In genomic region chr11:33257160-33257896, GRCh38 we compare ENCODE assay signal across 1 cellular context.
A peak's percentile ranks its signal among the peaks of the same experiment; 100 is the strongest.
TF ChIP-seq lines count a peak whose summit lies in the region.

TSS of gene HIPK3 (plus strand) at chr11:33257381.

TF ChIP-seq in HepG2, 621 proteins besides CTCF, POLR2A, EP300 and RAD21 (continued from another document and continues in another):
- TF ChIP-seq, protein P1, sequence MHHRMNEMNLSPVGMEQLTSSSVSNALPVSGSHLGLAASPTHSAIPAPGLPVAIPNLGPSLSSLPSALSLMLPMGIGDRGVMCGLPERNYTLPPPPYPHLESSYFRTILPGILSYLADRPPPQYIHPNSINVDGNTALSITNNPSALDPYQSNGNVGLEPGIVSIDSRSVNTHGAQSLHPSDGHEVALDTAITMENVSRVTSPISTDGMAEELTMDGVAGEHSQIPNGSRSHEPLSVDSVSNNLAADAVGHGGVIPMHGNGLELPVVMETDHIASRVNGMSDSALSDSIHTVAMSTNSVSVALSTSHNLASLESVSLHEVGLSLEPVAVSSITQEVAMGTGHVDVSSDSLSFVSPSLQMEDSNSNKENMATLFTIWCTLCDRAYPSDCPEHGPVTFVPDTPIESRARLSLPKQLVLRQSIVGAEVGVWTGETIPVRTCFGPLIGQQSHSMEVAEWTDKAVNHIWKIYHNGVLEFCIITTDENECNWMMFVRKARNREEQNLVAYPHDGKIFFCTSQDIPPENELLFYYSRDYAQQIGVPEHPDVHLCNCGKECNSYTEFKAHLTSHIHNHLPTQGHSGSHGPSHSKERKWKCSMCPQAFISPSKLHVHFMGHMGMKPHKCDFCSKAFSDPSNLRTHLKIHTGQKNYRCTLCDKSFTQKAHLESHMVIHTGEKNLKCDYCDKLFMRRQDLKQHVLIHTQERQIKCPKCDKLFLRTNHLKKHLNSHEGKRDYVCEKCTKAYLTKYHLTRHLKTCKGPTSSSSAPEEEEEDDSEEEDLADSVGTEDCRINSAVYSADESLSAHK (CRISPR knock-in tag; IDR thresholded peaks at IDR 0.05; ENCODE audit: borderline replicate concordance): no peak
- TF ChIP-seq RORA (CRISPR knock-in tag; IDR thresholded peaks at IDR 0.05): no peak
- TF ChIP-seq ZBTB1 (CRISPR knock-in tag; IDR thresholded peaks at IDR 0.05; ENCODE audit: borderline replicate concordance): no peak
- TF ChIP-seq FOXA3 (CRISPR knock-in tag; IDR thresholded peaks at IDR 0.05): no peak
- 0 out of 2 replicates have a peak, but pooled peaks have one; percentile 17 for TF ChIP-seq ZNF317 (CRISPR knock-in tag; IDR thresholded peaks at IDR 0.05)
- TF ChIP-seq ATM (IDR thresholded peaks at IDR 0.05; ENCODE audit: borderline replicate concordance): no peak
- no peak for TF ChIP-seq ARID5B (CRISPR knock-in tag; IDR thresholded peaks at IDR 0.05)
- no peak for TF ChIP-seq DNMT1 (CRISPR knock-in tag; IDR thresholded peaks at IDR 0.05)
- TF ChIP-seq ZNF614 (CRISPR knock-in tag; IDR thresholded peaks at IDR 0.05; ENCODE audit: borderline replicate concordance): no peak
- no peak for TF ChIP-seq ZKSCAN1 (IDR thresholded peaks at IDR 0.05; ENCODE audit: low read length)
- no peak for TF ChIP-seq GFI1 (CRISPR knock-in tag; IDR thresholded peaks at IDR 0.05; ENCODE audit: borderline replicate concordance)
- 0 out of 2 replicates have a peak, but pooled peaks have one; percentile 15 for TF ChIP-seq GTF3A (CRISPR knock-in tag; conservative IDR thresholded peaks at IDR 0.05)
- TF ChIP-seq SNAPC4 (CRISPR knock-in tag; IDR thresholded peaks at IDR 0.05): 0 out of 2 replicates have a peak, but pooled peaks have one; percentile 2
- TF ChIP-seq, protein P2, sequence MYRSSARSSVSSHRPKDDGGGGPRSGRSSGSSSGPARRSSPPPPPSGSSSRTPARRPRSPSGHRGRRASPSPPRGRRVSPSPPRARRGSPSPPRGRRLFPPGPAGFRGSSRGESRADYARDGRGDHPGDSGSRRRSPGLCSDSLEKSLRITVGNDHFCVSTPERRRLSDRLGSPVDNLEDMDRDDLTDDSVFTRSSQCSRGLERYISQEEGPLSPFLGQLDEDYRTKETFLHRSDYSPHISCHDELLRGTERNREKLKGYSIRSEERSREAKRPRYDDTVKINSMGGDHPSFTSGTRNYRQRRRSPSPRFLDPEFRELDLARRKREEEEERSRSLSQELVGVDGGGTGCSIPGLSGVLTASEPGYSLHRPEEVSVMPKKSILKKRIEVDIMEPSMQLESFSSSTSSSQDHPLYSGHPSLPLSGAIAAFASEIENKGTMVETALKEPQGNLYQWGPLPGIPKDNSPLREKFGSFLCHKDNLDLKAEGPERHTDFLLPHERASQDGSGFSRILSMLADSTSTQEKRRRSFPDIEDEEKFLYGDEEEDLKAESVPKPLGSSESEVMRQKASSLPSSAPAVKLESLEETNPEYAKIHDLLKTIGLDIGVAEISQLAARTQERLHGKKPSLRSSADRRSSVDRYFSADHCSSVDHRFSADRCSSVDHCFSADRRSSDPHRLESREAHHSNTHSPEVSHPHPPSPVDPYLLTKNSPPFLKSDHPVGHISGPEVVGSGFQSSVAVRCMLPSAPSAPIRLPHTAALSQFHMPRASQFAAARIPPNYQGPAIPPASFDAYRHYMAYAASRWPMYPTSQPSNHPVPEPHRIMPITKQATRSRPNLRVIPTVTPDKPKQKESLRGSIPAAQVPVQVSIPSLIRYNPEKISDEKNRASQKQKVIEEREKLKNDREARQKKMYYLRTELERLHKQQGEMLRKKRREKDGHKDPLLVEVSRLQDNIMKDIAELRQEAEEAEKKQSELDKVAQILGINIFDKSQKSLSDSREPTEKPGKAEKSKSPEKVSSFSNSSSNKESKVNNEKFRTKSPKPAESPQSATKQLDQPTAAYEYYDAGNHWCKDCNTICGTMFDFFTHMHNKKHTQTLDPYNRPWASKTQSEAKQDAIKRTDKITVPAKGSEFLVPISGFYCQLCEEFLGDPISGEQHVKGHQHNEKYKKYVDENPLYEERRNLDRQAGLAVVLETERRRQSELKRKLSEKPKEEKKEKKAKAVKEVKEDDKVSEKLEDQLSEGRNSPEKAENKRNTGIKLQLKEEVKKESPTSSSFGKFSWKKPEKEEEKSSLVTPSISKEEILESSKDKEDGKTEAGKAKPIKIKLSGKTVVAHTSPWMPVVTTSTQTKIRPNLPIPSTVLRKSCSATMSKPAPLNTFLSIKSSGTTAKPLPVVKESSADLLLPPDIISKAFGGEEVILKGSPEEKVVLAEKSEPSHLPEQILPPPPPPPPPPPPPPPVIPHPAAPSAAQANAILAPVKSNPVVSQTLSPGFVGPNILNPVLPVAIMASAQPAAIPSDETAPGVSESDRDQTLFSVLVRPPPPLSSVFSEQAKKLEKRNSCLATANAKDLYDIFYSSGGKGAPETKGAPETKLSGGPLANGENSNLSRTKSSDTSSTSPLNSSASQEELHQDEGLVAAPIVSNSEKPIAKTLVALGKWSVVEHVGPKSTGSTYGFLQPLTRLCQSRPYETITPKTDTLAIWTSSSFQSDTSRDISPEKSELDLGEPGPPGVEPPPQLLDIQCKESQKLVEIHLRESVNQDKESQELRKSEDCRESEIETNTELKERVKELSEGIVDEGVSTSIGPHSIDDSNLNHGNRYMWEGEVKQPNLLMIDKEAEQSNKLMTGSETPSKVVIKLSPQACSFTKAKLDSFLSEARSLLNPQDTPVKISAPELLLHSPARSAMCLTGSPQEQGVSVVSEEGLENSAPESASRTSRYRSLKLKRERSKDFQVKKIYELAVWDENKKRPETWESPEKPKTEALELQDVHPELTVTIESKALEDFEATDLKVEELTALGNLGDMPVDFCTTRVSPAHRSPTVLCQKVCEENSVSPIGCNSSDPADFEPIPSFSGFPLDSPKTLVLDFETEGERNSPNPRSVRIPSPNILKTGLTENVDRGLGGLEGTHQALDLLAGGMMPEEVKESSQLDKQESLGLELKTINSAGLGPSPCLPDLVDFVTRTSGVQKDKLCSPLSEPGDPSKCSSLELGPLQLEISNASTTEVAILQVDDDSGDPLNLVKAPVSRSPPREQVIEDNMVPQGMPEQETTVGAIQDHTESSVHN (CRISPR knock-in tag; IDR thresholded peaks at IDR 0.05): 0 out of 2 replicates have a peak, but pooled peaks have one; percentile 39
- TF ChIP-seq ZSCAN12 (CRISPR knock-in tag; IDR thresholded peaks at IDR 0.05): peak; percentile 32; the same call in 1 of the 2 replicates
- peak; percentile 27; the same call in 1 of the 2 replicates for TF ChIP-seq FOXO1 (CRISPR knock-in tag; IDR thresholded peaks at IDR 0.05)
- peak; percentile 49; the same call in 1 of the 2 replicates for TF ChIP-seq ARID4A (CRISPR knock-in tag; IDR thresholded peaks at IDR 0.05; ENCODE audit: borderline replicate concordance)
- peak; percentile 81; the same call in 1 of the 2 replicates for TF ChIP-seq ZNF138 (CRISPR knock-in tag; IDR thresholded peaks at IDR 0.05; ENCODE audit: low read depth)
- peak; percentile 42; the same call in 1 of the 2 replicates for TF ChIP-seq CAMTA2 (CRISPR knock-in tag; IDR thresholded peaks at IDR 0.05; ENCODE audit: borderline replicate concordance)
- TF ChIP-seq DNMT3B (CRISPR knock-in tag; conservative IDR thresholded peaks at IDR 0.05): no peak
- TF ChIP-seq ZNF572 (CRISPR knock-in tag; IDR thresholded peaks at IDR 0.05): no peak
- TF ChIP-seq TBX2 (CRISPR knock-in tag; IDR thresholded peaks at IDR 0.05; ENCODE audit: borderline replicate concordance): no peak
- peak; percentile 87 for TF ChIP-seq PHF8 (CRISPR knock-in tag; IDR thresholded peaks at IDR 0.05)
- no peak for TF ChIP-seq HOMEZ (CRISPR knock-in tag; IDR thresholded peaks at IDR 0.05; ENCODE audit: low read depth)
- 0 out of 2 replicates have a peak, but pooled peaks have one; percentile 6 for TF ChIP-seq KLF9 (CRISPR knock-in tag; IDR thresholded peaks at IDR 0.05; ENCODE audit: low read depth)
- TF ChIP-seq HNRNPK (IDR thresholded peaks at IDR 0.05; ENCODE audit: low read depth, low read length, poor library complexity, severe bottlenecking): no peak
- no peak for TF ChIP-seq SYNCRIP (IDR thresholded peaks at IDR 0.05; ENCODE audit: insufficient read depth, low read depth, low read length)
- no peak for TF ChIP-seq ZBTB3 (CRISPR knock-in tag; IDR thresholded peaks at IDR 0.05; ENCODE audit: borderline replicate concordance, low read depth)
